ENCODE assay signal across 17 cellular contexts in the genomic region with DNA sequence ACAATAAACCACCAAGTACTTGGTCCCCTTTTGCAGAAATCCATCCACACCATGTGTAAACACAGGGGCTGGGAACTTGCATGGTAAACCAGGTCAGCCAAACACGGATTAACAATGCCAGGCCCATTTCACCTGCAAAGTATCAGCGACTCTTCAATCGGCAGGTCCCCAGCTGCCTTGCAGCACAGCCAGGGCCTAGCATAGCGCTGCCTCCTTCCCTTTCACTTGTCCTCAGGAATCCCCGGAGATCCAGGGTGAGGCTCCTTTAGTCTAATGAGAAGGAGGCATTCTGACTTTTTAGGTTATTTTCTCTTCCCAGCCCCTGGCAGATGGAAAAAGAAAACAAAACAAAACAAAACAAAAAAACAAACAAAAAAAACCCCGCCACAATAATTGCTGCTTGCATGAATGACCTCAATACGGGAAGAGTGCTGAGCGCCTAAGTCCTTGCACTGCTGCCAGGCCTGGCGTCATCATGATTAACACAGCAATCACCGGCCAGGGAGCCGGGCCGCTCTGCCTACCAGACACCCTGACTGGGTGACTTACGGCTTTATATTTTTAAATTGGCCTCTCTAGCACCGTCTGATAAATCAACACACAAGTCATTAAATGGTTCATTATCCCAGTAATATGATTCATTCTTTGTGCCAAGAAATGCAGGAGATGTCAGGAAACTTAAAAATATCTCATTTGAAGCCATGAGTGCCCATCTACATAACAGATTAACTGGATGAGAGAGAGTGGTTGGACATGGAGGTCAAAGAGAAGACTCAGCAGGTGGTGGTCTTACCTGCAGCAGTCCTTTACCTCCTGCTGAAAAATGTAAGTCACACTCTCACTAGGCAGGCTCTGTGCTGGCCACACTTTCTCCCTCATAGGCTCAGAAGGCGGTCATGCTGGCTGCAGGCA.
A peak's percentile ranks its signal among the peaks of the same experiment; 100 is the strongest.
DNase-seq lines count a peak whose midpoint lies in the region; FAIRE-seq and TF ChIP-seq lines count a peak whose summit lies in the region.
"Had no signal": no experiment of that assay in that cellular context is flagged by ENCODE, and none has a peak within 500 bp of the region (broad histone marks: within the 10 kb centered on the region; RNA-seq: fewer than 3 reads in every experiment).

No MANE protein-coding gene starts in this region.

- no peaks in the 10 kb centered on the region for H3K36me3 Mint-ChIP-seq in CD8-positive, alpha-beta memory T cell
- H3K36me3 Mint-ChIP-seq in astrocyte (ENCODE audit: low read depth, unreplicated experiment) (no peaks in the 10 kb centered on the region), nephron progenitor cell (ENCODE audit: low read depth) (no peaks in the 10 kb centered on the region)
- H3K36me3 Mint-ChIP-seq: stimulated activated memory B cell treated with anti-CD40 and anti-IgM and Interleukin-4, amounts not matched to agents 10 μg/mL and 1 μg/mL and 100 μg/mL, for 72 hours; T-cell had no signal

- no peak for TF ChIP-seq POLR2A in stomach (IDR thresholded peaks at IDR 0.05)

- no peaks in the 10 kb centered on the region for H3K79me2 ChIP-seq in astrocyte (ENCODE audit: insufficient read depth, low read length)
- H3K79me2 ChIP-seq in OCI-LY7 (ENCODE audit: insufficient read depth, low read depth, low read length) = no peaks in the 10 kb centered on the region
- H3K79me2 ChIP-seq: parathyroid adenoma had no signal

- H3K27ac ChIP-seq in CD8-positive, alpha-beta memory T cell (ENCODE audit: low read depth, low read length) = peak overlapping the region; percentile 33
- no peak overlapping the region for H3K27ac ChIP-seq in astrocyte (ENCODE audit: low read depth, low read length)
- no peak overlapping the region for H3K27ac ChIP-seq in stomach
- H3K27ac ChIP-seq in OCI-LY7 (ENCODE audit: low read depth, low read length, poor library complexity, severe bottlenecking) = no peak overlapping the region
- H3K27ac ChIP-seq: parathyroid adenoma had no signal

- TF ChIP-seq EP300 in stomach (IDR thresholded peaks at IDR 0.05) = no peak

- H3K9ac ChIP-seq in astrocyte (ENCODE audit: low read length) = no peak overlapping the region
- H3K9ac ChIP-seq: parathyroid adenoma had no signal

- peaks cover 0 to 1% of the 10 kb centered on the region in 2 donors for H3K27me3 Mint-ChIP-seq in CD8-positive, alpha-beta memory T cell
- peaks cover 2% of the 10 kb centered on the region for H3K27me3 Mint-ChIP-seq in astrocyte (ENCODE audit: low read depth, unreplicated experiment)
- no peaks in the 10 kb centered on the region for H3K27me3 Mint-ChIP-seq in nephron progenitor cell (ENCODE audit: low read depth, poor library complexity)
- H3K27me3 Mint-ChIP-seq: stimulated activated memory B cell treated with anti-CD40 and anti-IgM and Interleukin-4, amounts not matched to agents 10 μg/mL and 1 μg/mL and 100 μg/mL, for 72 hours; T-cell had no signal

- H3K4me2 ChIP-seq in astrocyte (ENCODE audit: low read length) (no peak overlapping the region), OCI-LY7 (ENCODE audit: low read length) (no peak overlapping the region)

- H3K27ac Mint-ChIP-seq in CD8-positive, alpha-beta memory T cell = no peak overlapping the region
- H3K27ac Mint-ChIP-seq in astrocyte (ENCODE audit: unreplicated experiment) (no peak overlapping the region), nephron progenitor cell (peak overlapping the region; percentile 2)
- H3K27ac Mint-ChIP-seq: H9; stimulated activated memory B cell treated with anti-CD40 and anti-IgM and Interleukin-4, amounts not matched to agents 10 μg/mL and 1 μg/mL and 100 μg/mL, for 72 hours; T-cell had no signal

- H3K9me3 ChIP-seq in CD8-positive, alpha-beta memory T cell (ENCODE audit: low read length) = no peaks in the 10 kb centered on the region
- H3K9me3 ChIP-seq in astrocyte (ENCODE audit: insufficient read depth, low read depth, low read length) (no peaks in the 10 kb centered on the region), stomach (no peaks in the 10 kb centered on the region), OCI-LY7 (ENCODE audit: low read length) (no peaks in the 10 kb centered on the region)

- H4K20me1 ChIP-seq in astrocyte (ENCODE audit: insufficient read depth, low read length) (no peaks in the 10 kb centered on the region), OCI-LY7 (ENCODE audit: insufficient read depth, low read length) (no peaks in the 10 kb centered on the region)

- H3K27me3 ChIP-seq in CD8-positive, alpha-beta memory T cell (ENCODE audit: insufficient read depth, low read length, poor library complexity, severe bottlenecking) = no peaks in the 10 kb centered on the region
- H3K27me3 ChIP-seq in astrocyte (ENCODE audit: insufficient read depth, low read length) (no peaks in the 10 kb centered on the region), stomach (no peaks in the 10 kb centered on the region)

- H3K9me2 ChIP-seq in OCI-LY7 (ENCODE audit: insufficient read depth, low read length) = no peaks in the 10 kb centered on the region

- no peak for DNase-seq in CD8-positive, alpha-beta memory T cell
- DNase-seq in NCI-H1436 (lab: John Stamatoyannopoulos, UW) = peak; percentile 75
- peak; percentile 53 for DNase-seq in astrocyte (ENCODE audit: low read depth)
- peak; percentile 43 for DNase-seq in nephron progenitor cell
- no peak for DNase-seq in stomach
- DNase-seq in OCI-LY7 (ENCODE audit: low spot score) = no peak
- DNase-seq in stimulated activated CD4-positive, alpha-beta T cell treated with anti-CD3 and anti-CD28 coated beads, Interleukin-2, amount 100 ng/mL, for 48 hours = no peak
- no peak for DNase-seq in RPMI8226
- DNase-seq: activated CD4-positive, alpha-beta T cell treated with anti-CD3 and anti-CD28 coated beads for 4 hours; activated gamma-delta T cell treated with Interleukin-2 at 50 U/mL for 16 hours; H9; mesendoderm; stimulated activated CD4-positive, alpha-beta T cell treated with anti-CD3 and anti-CD28 coated beads, Interleukin-4, amount 100 ng/mL, for 1 hour; T-cell had no signal

- intact Hi-C loops in stomach (cut with DNase I; ENCODE audit: low total_unique reads) = no loop called here
- intact Hi-C loops in OCI-LY7 (cut with micrococcal nuclease; ENCODE audit: unreplicated experiment) = no loop called here

- TF ChIP-seq CTCF in astrocyte (IDR thresholded peaks at IDR 0.05; ENCODE audit: insufficient read depth, low read depth, low read length) (no peak), nephron progenitor cell (IDR thresholded peaks at IDR 0.05) (no peak), stomach (IDR thresholded peaks at IDR 0.05) (no peak), OCI-LY7 (conservative IDR thresholded peaks at IDR 0.05; ENCODE audit: low read length) (no peak)

- no peaks in the 10 kb centered on the region for H3K4me1 ChIP-seq in CD8-positive, alpha-beta memory T cell (ENCODE audit: insufficient read depth, low read length)
- H3K4me1 ChIP-seq in astrocyte (ENCODE audit: insufficient read depth, low read length) = no peaks in the 10 kb centered on the region
- peaks cover 0 to 4% (median 0%) of the 10 kb centered on the region in 4 donors for H3K4me1 ChIP-seq in stomach
- H3K4me1 ChIP-seq in OCI-LY7 (ENCODE audit: insufficient read depth, low read length, poor library complexity, severe bottlenecking) = peaks cover 4% of the 10 kb centered on the region
- H3K4me1 ChIP-seq: parathyroid adenoma had no signal

- H3K4me1 Mint-ChIP-seq in CD8-positive, alpha-beta memory T cell = no peaks in the 10 kb centered on the region
- H3K4me1 Mint-ChIP-seq in astrocyte (ENCODE audit: low read depth, unreplicated experiment) (no peaks in the 10 kb centered on the region), nephron progenitor cell (peaks cover 33% of the 10 kb centered on the region)
- H3K4me1 Mint-ChIP-seq: stimulated activated memory B cell treated with anti-CD40 and anti-IgM and Interleukin-4, amounts not matched to agents 10 μg/mL and 1 μg/mL and 100 μg/mL, for 72 hours; T-cell had no signal

- H2AFZ ChIP-seq in astrocyte (ENCODE audit: low read depth, low read length) (no peak overlapping the region), OCI-LY7 (ENCODE audit: low read length) (no peak overlapping the region)
- H2AFZ ChIP-seq: parathyroid adenoma had no signal

- no peak overlapping the region for H3K4me3 Mint-ChIP-seq in CD8-positive, alpha-beta memory T cell
- H3K4me3 Mint-ChIP-seq in astrocyte (ENCODE audit: unreplicated experiment) (no peak overlapping the region), nephron progenitor cell (no peak overlapping the region)
- H3K4me3 Mint-ChIP-seq: H9; stimulated activated memory B cell treated with anti-CD40 and anti-IgM and Interleukin-4, amounts not matched to agents 10 μg/mL and 1 μg/mL and 100 μg/mL, for 72 hours; T-cell had no signal

- CTCF ChIA-PET in CD8-positive, alpha-beta memory T cell (lab: Charles Lee) = no interaction called here
- CTCF ChIA-PET in OCI-LY7 (lab: Charles Lee; ENCODE audit: unreplicated experiment) = no interaction called here

- no TSS peak for BruUV-seq in OCI-LY7 (replicated peaks; lab: Mats Ljungman, UMichigan)

- no peak overlapping the region for H3K4me3 ChIP-seq in CD8-positive, alpha-beta memory T cell (ENCODE audit: low read length)
- H3K4me3 ChIP-seq in astrocyte (ENCODE audit: insufficient read depth, low read depth, low read length) = no peak overlapping the region
- no peak overlapping the region for H3K4me3 ChIP-seq in stomach
- H3K4me3 ChIP-seq in OCI-LY7 (ENCODE audit: low read depth, low read length, poor library complexity, severe bottlenecking) = no peak overlapping the region

- H3K36me3 ChIP-seq in CD8-positive, alpha-beta memory T cell (ENCODE audit: insufficient read depth, low read length) = no peaks in the 10 kb centered on the region
- no peaks in the 10 kb centered on the region for H3K36me3 ChIP-seq in astrocyte (ENCODE audit: insufficient read depth, low read length)
- no peaks in the 10 kb centered on the region for H3K36me3 ChIP-seq in stomach
- H3K36me3 ChIP-seq in OCI-LY7 (ENCODE audit: insufficient read depth, low read length) = no peaks in the 10 kb centered on the region

- POLR2A ChIA-PET in CD8-positive, alpha-beta memory T cell (lab: Charles Lee) = no interaction called here
- POLR2A ChIA-PET in OCI-LY7 (lab: Charles Lee) = no interaction called here

- H3K9me3 Mint-ChIP-seq in CD8-positive, alpha-beta memory T cell = peaks cover 0 to 4% (median 0%) of the 10 kb centered on the region in 5 donors
- H3K9me3 Mint-ChIP-seq in astrocyte (ENCODE audit: unreplicated experiment) = peaks cover 3% of the 10 kb centered on the region
- H3K9me3 Mint-ChIP-seq in nephron progenitor cell = peaks cover 5% of the 10 kb centered on the region
- H3K9me3 Mint-ChIP-seq: T-cell had no signal

- WGBS in stomach, 5 donors = 73 to 80% (median 76%) methylated on average over 15 of the region's 15 CpGs

- no peak for FAIRE-seq in astrocyte (lab: Jason Lieb, UNC)
- FAIRE-seq: bronchial epithelial cell had no signal

Comparison
In these comparisons a context has a peak if more than half of its experiments do, and no peak if none do; other contexts are left out.
1. DNase-seq: peak in NCI-H1436 (single experiment), astrocyte (single experiment) and nephron progenitor cell (single experiment); none in CD8-positive, alpha-beta memory T cell (0 of 5), stomach (single experiment), OCI-LY7 (single experiment), stimulated activated CD4-positive, alpha-beta T cell treated with anti-CD3 and anti-CD28 coated beads, Interleukin-2, amount 100 ng/mL, for 48 hours (0 of 2) and RPMI8226 (single experiment).